In genomic region chr13:25874907-25875306, GRCh38 we compare ENCODE assay signal across 10 cellular contexts.
DNase-seq lines count a peak whose midpoint lies in the region; ATAC-seq and TF ChIP-seq lines count a peak whose summit lies in the region.
"Had no signal": no experiment of that assay in that cellular context is flagged by ENCODE, and none has a peak within 500 bp of the region (broad histone marks: within the 10 kb centered on the region; RNA-seq: fewer than 3 reads in every experiment).

No MANE protein-coding gene starts in this region.

- no peaks in the 10 kb centered on the region for H4K20me1 ChIP-seq in DND-41 (ENCODE audit: insufficient read depth, low read length)

- H3K9ac ChIP-seq in DND-41 (ENCODE audit: low read depth, low read length) (peak overlapping the region; percentile 52), endodermal cell (ENCODE audit: extremely low read depth, low read length, poor library complexity, severe bottlenecking) (no peak overlapping the region)

- H3K27me3 ChIP-seq in DND-41 (ENCODE audit: insufficient read depth, low read length, poor library complexity) (no peaks in the 10 kb centered on the region), endodermal cell (ENCODE audit: control insufficient read depth, insufficient read depth, low read length, poor library complexity, severe bottlenecking) (no peaks in the 10 kb centered on the region)

- TF ChIP-seq CTCF in DND-41 (IDR thresholded peaks at IDR 0.05; ENCODE audit: borderline replicate concordance, extremely low read depth, low read length, poor library complexity, severe bottlenecking) (no peak), endodermal cell (conservative IDR thresholded peaks at IDR 0.05) (no peak)

- H3K4me1 Mint-ChIP-seq in T-helper 17 cell (peaks cover 16% of the 10 kb centered on the region), endodermal cell (peaks cover 29% of the 10 kb centered on the region)

- H3K79me2 ChIP-seq in DND-41 (ENCODE audit: insufficient read depth, low read length) = no peaks in the 10 kb centered on the region

- H3K27me3 Mint-ChIP-seq in T-helper 17 cell (no peaks in the 10 kb centered on the region), endodermal cell (ENCODE audit: insufficient read depth) (no peaks in the 10 kb centered on the region)

- H3K4me2 ChIP-seq in DND-41 (ENCODE audit: insufficient read depth, low read length) = peak overlapping the region; percentile 41

- H3K9me3 ChIP-seq in DND-41 (ENCODE audit: insufficient read depth, low read length, severe bottlenecking) (no peaks in the 10 kb centered on the region), T-helper 17 cell (ENCODE audit: control insufficient read depth, low read length, poor library complexity, severe bottlenecking) (no peaks in the 10 kb centered on the region), endodermal cell (ENCODE audit: control insufficient read depth, low read length) (no peaks in the 10 kb centered on the region)

- ATAC-seq in DND-41 (ENCODE audit: insufficient read depth, low read depth) (peak; percentile 86), T-helper 17 cell (peak; percentile 81), HG02970 (IDR thresholded peaks at IDR 0.05; ENCODE audit: low FRiP score, unreplicated experiment) (no peak), GM21528 (IDR thresholded peaks at IDR 0.05; ENCODE audit: low FRiP score, unreplicated experiment) (no peak)

- H3K4me3 ChIP-seq in DND-41 (ENCODE audit: low read depth in 1 of 2, low read length in 2 of 2) = peak overlapping the region in 1 of 2 experiments; percentile 20; a peak in 1 of 4 replicates
- H3K4me3 ChIP-seq in endodermal cell (ENCODE audit: low read length) = no peak overlapping the region

- H3K4me3 Mint-ChIP-seq in T-helper 17 cell (peak overlapping the region; percentile 62), endodermal cell (no peak overlapping the region)

- H2AFZ ChIP-seq in DND-41 (ENCODE audit: low read depth, low read length) = peak overlapping the region; percentile 33; the same call in 1 of the 2 replicates

- H3K36me3 ChIP-seq in DND-41 (ENCODE audit: insufficient read depth, low read length) = no peaks in the 10 kb centered on the region
- H3K36me3 ChIP-seq in endodermal cell (ENCODE audit: control insufficient read depth, insufficient read depth, low read length) = no peaks in the 10 kb centered on the region
- H3K36me3 ChIP-seq: WERI-Rb-1 had no signal

- H3K27ac Mint-ChIP-seq in T-helper 17 cell (peak overlapping the region; percentile 0), endodermal cell (no peak overlapping the region)

- no peaks in the 10 kb centered on the region for H3K36me3 Mint-ChIP-seq in T-helper 17 cell (ENCODE audit: low read depth)
- no peaks in the 10 kb centered on the region for H3K36me3 Mint-ChIP-seq in endodermal cell (ENCODE audit: low read depth)

- H3K27ac ChIP-seq in DND-41 (ENCODE audit: low read length) (peak overlapping the region; percentile 96), endodermal cell (ENCODE audit: low read depth, low read length) (no peak overlapping the region)
- H3K27ac ChIP-seq: WERI-Rb-1 had no signal

- H3K4me1 ChIP-seq in DND-41 (ENCODE audit: insufficient read depth, low read length) (peaks cover 100% of the 10 kb centered on the region), endodermal cell (ENCODE audit: control insufficient read depth, insufficient read depth, low read length) (peaks cover 3% of the 10 kb centered on the region)

- H3K9me3 Mint-ChIP-seq in endodermal cell = no peaks in the 10 kb centered on the region

- DNase-seq in DND-41 (peak; percentile 97), T-helper 17 cell (peak in 1 of 3 donors; percentile 26), endodermal cell (no peak), RKO (ENCODE audit: low spot score) (no peak)
- peak; percentile 48 for DNase-seq in activated effector memory CD4-positive, alpha-beta T cell treated with Interleukin-2 at 50 U/mL for 16 hours
- peak; percentile 34 for DNase-seq in stimulated activated CD4-positive, alpha-beta T cell treated with anti-CD3 and anti-CD28 coated beads, Interleukin-2, amount 100 ng/mL, for 4 hours (ENCODE audit: low read depth)
- DNase-seq: NCI-H1436, WERI-Rb-1 had no signal

- WGBS in endodermal cell (ENCODE audit: insufficient coverage in 1 of 2, insufficient read length in 1 of 2), 2 experiments = 89 to 100% methylated on average over 1 to 6 of the region's 6 CpGs

Comparison
In these comparisons a context has a peak if more than half of its experiments do, and no peak if none do; other contexts are left out.
1. ATAC-seq: peak in DND-41 (single experiment) and T-helper 17 cell (single experiment); none in HG02970 (single experiment) and GM21528 (single experiment).
2. DNase-seq: peak in DND-41 (single experiment), activated effector memory CD4-positive, alpha-beta T cell treated with Interleukin-2 at 50 U/mL for 16 hours (single experiment) and stimulated activated CD4-positive, alpha-beta T cell treated with anti-CD3 and anti-CD28 coated beads, Interleukin-2, amount 100 ng/mL, for 4 hours (single experiment); none in endodermal cell (single experiment) and RKO (single experiment).